16 cellular contexts compared by ENCODE assay signal in the genomic region with DNA sequence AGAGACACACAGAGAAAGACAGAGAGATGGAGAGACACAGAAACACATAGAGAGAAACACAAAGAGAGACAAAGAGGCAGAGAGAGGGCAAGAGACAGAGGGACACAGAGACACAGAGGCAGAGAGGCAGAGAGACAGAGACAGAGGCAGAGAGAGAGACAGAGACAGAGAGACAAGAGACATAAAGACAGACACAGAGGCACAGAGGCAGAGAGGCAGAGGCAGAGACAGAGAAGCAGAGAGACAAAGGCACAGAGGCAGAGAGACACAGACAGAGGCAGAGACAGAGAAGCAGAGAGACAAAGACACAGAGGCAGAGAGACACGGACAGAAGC. TPM values are rescaled to one million over a fixed set of nuclear protein-coding genes. Genes with fewer than 3 reads are reported as not detected.
DNase-seq lines count a peak whose midpoint lies in the region; ATAC-seq and TF ChIP-seq lines count a peak whose summit lies in the region.
"Had no signal": no experiment of that assay in that cellular context is flagged by ENCODE, and none has a peak within 500 bp of the region (broad histone marks: within the 10 kb centered on the region; RNA-seq: fewer than 3 reads in every experiment).

No MANE protein-coding gene starts in this region.

- peaks cover 12% of the 10 kb centered on the region for H3K4me1 ChIP-seq in RWPE2 (ENCODE audit: insufficient read depth, poor library complexity, severe bottlenecking)
- peaks cover 13 to 25% (median 19%) of the 10 kb centered on the region in 4 donors for H3K4me1 ChIP-seq in esophagus muscularis mucosa
- H3K4me1 ChIP-seq: colonic mucosa had no signal

- 83% methylated on average over 1 of the region's 1 CpG for WGBS in esophagus muscularis mucosa

- H3K4me3 ChIP-seq in RWPE2 (ENCODE audit: severe bottlenecking) (no peak overlapping the region), esophagus muscularis mucosa (no peak overlapping the region), skin epidermis (no peak overlapping the region)
- H3K4me3 ChIP-seq: colonic mucosa, MG63 had no signal

- no peak for TF ChIP-seq POLR2A in esophagus muscularis mucosa (IDR thresholded peaks at IDR 0.05; ENCODE audit: low read depth)

- no peaks in the 10 kb centered on the region for H3K36me3 ChIP-seq in RWPE2 (ENCODE audit: low read depth)
- H3K36me3 ChIP-seq in esophagus muscularis mucosa = no peaks in the 10 kb centered on the region
- H3K36me3 ChIP-seq: colonic mucosa, MG63 had no signal

- TF ChIP-seq CTCF in RWPE2 (IDR thresholded peaks at IDR 0.05; ENCODE audit: poor library complexity, severe bottlenecking) = no peak
- no peak for TF ChIP-seq CTCF in esophagus muscularis mucosa (IDR thresholded peaks at IDR 0.05)

- TF ChIP-seq EP300 in esophagus muscularis mucosa (IDR thresholded peaks at IDR 0.05) = no peak

- ATAC-seq in RWPE2 (ENCODE audit: low read depth) = no peak
- ATAC-seq in HG03139 (IDR thresholded peaks at IDR 0.05; ENCODE audit: unreplicated experiment) = no peak

- H3K9me3 ChIP-seq in RWPE2 (ENCODE audit: severe bottlenecking) (no peaks in the 10 kb centered on the region), esophagus muscularis mucosa (no peaks in the 10 kb centered on the region)
- H3K9me3 ChIP-seq: colonic mucosa, MG63 had no signal

- no peaks in the 10 kb centered on the region for H3K27me3 Mint-ChIP-seq in T-helper 2 cell treated with Interferon-gamma antibody and Interleukin-4, amounts not matched to agents 5 μg/mL and 100 μg/mL, for 36 hours (ENCODE audit: low read depth)

- H3K4me1 Mint-ChIP-seq in T-helper 2 cell treated with Interferon-gamma antibody and Interleukin-4, amounts not matched to agents 5 μg/mL and 100 μg/mL, for 36 hours (ENCODE audit: low read depth) = peaks cover 38% of the 10 kb centered on the region

- no peaks in the 10 kb centered on the region for H3K27me3 ChIP-seq in RWPE2 (ENCODE audit: insufficient read depth, poor library complexity, severe bottlenecking)
- H3K27me3 ChIP-seq in esophagus muscularis mucosa = no peaks in the 10 kb centered on the region
- H3K27me3 ChIP-seq: colonic mucosa, MG63 had no signal

- H3K27ac ChIP-seq in RWPE2 (ENCODE audit: poor library complexity, severe bottlenecking) = peak overlapping the region; percentile 44
- H3K27ac ChIP-seq in esophagus muscularis mucosa (replicated peaks in 1 of 4) = peak overlapping the region in 3 of 4 donors; percentile 2 to 23 (median 11)
- H3K27ac ChIP-seq in skin epidermis = peak overlapping the region in 14 of 21 experiments; percentile 9 to 84 (median 62)
- H3K27ac ChIP-seq: colonic mucosa had no signal

- no peak for DNase-seq in T-helper 2 cell treated with Interferon-gamma antibody and Interleukin-4, amounts not matched to agents 5 μg/mL and 100 μg/mL, for 36 hours (ENCODE audit: low spot score)
- DNase-seq in T-helper 2 cell (no peak), RWPE2 (ENCODE audit: low spot score) (no peak), esophagus muscularis mucosa (ENCODE audit: extremely low spot score) (no peak), RPMI8226 (no peak), middle frontal gyrus (ENCODE audit: extremely low spot score, low spot score) (no peak)
- DNase-seq: 8988T, activated gamma-delta T cell, DMS153, MG63, NCI-H446 had no signal

- peak overlapping the region; percentile 75 for H3K4me3 Mint-ChIP-seq in T-helper 2 cell treated with Interferon-gamma antibody and Interleukin-4, amounts not matched to agents 5 μg/mL and 100 μg/mL, for 36 hours

- H3K9me3 Mint-ChIP-seq in T-helper 2 cell treated with Interferon-gamma antibody and Interleukin-4, amounts not matched to agents 5 μg/mL and 100 μg/mL, for 36 hours = no peaks in the 10 kb centered on the region

- H3K36me3 Mint-ChIP-seq in T-helper 2 cell treated with Interferon-gamma antibody and Interleukin-4, amounts not matched to agents 5 μg/mL and 100 μg/mL, for 36 hours (ENCODE audit: low read depth) = no peaks in the 10 kb centered on the region

- H3K27ac Mint-ChIP-seq in T-helper 2 cell treated with Interferon-gamma antibody and Interleukin-4, amounts not matched to agents 5 μg/mL and 100 μg/mL, for 36 hours = peak overlapping the region; percentile 86

- intact Hi-C loops in esophagus muscularis mucosa (cut with DNase I) = no loop called here

RNA-seq across cellular contexts. Expression of gene TNNI2, which starts 6.3 kb away (rescaled TPM):
- total RNA-seq in esophagus muscularis mucosa = 1 to 10 TPM in 1 of 4 donors, not detected in 3; 4.2 TPM

RNA-seq across cellular contexts. Expression of gene LSP1, which starts 7.8 kb away (rescaled TPM):
- total RNA-seq in esophagus muscularis mucosa = 10 to 100 TPM; 10.3 to 36.5 (median 35.4) TPM

RNA-seq across cellular contexts. Expression of gene SYT8, which starts 10.3 kb away (rescaled TPM):
- total RNA-seq in esophagus muscularis mucosa = not detected
- total RNA-seq: omental fat pad had no signal

RNA-seq across cellular contexts. Expression of gene PRR33, which starts 46.6 kb away (rescaled TPM):
- total RNA-seq in esophagus muscularis mucosa = not detected
- total RNA-seq: colonic mucosa, kidney, omental fat pad had no signal

Comparison
In these comparisons a context has a peak if more than half of its experiments do, and no peak if none do; other contexts are left out.
1. H3K27ac ChIP-seq: peak in every context shown above with its lines; median percentile 62 in skin epidermis; 44 in RWPE2; 11 in esophagus muscularis mucosa.